Comparison of ENCODE assay signal across 8 cellular contexts in the genomic region with DNA sequence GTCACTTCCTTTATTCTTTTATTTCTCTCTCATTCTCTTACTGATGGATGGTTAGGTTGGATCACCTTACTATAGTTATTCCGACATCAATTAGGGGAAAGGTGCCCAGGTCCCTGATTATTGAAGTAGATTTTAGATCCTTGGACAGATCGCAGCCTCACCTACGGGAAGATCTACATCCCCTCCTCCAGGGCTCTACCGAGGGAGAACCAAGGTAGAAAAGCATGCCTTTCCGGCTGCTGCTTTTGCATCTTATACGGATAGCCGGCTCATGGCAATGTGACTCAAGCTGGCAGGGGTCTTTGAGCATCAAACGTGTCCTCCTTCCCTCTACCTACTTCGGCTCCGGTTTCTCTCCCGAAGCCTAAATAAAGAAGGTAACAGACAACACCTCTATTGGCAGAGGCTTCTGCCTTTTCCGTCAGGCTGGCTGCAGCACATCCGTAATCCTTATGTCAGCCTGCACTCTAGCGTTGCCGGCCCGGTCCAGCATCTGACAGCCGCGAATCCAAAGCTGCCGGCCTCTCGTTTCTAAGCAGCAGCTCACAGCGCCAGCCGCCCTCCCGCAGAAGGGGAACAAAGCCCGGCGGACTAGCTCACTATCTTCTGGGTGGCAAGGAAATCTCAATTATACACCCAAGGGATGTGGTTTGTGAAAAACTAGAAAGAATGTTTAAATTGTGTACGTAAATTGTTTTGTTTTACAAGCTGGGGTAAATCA. TPM values are rescaled to one million over a fixed set of nuclear protein-coding genes. Genes with fewer than 3 reads are reported as not detected.
DNase-seq lines count a peak whose midpoint lies in the region; ATAC-seq and TF ChIP-seq lines count a peak whose summit lies in the region.

No MANE protein-coding gene starts in this region.

- no peaks in the 10 kb centered on the region for H3K79me1 ChIP-seq in IMR-90 (ENCODE audit: low read depth in 1 of 2, low read length in 2 of 2)

- H2BK15ac ChIP-seq in IMR-90 (ENCODE audit: low read depth, low read length), result no peak overlapping the region

- no peak overlapping the region for H2AK9ac ChIP-seq in IMR-90 (replicated peaks; ENCODE audit: low read depth, low read length, poor library complexity)

- CTCF ChIA-PET in IMR-90 (lab: Yijun Ruan, JAX), result interaction anchor here (0.6 kb wide), 2 partner anchors 1703 to 1804 kb away, joined by 3 to 5 read pairs; no protein-coding TSS in a partner anchor

- no peak overlapping the region for H2BK20ac ChIP-seq in IMR-90 (ENCODE audit: low read depth, low read length)

- H3K27ac ChIP-seq in IMR-90 (ENCODE audit: insufficient read depth, low read length) (no peak overlapping the region), right atrium auricular region (no peak overlapping the region)

- H3K9me1 ChIP-seq in IMR-90 (ENCODE audit: insufficient read depth, low read length), result no peaks in the 10 kb centered on the region

- no peak overlapping the region for H2AK5ac ChIP-seq in IMR-90 (ENCODE audit: low read depth, low read length)

- H4K8ac ChIP-seq in IMR-90 (ENCODE audit: low read depth in 2 of 2, low read length in 2 of 2), result no peak overlapping the region

- no peaks in the 10 kb centered on the region for H4K20me1 ChIP-seq in IMR-90 (ENCODE audit: insufficient read depth, low read length)

- no peak overlapping the region for H4K5ac ChIP-seq in IMR-90 (ENCODE audit: low read depth, low read length)

- peak; percentile 43 for TF ChIP-seq RAD21 in IMR-90 (IDR thresholded peaks at IDR 0.05; ENCODE audit: low read length)

- H3K9me3 ChIP-seq in IMR-90 (ENCODE audit: control insufficient read depth, insufficient read depth, low read length), result no peaks in the 10 kb centered on the region
- no peaks in the 10 kb centered on the region for H3K9me3 ChIP-seq in adipocyte (ENCODE audit: control insufficient read depth, low read length)
- no peaks in the 10 kb centered on the region for H3K9me3 ChIP-seq in right atrium auricular region

- no peak overlapping the region for H3K56ac ChIP-seq in IMR-90 (ENCODE audit: extremely low read depth, insufficient read depth, low read length)

- ATAC-seq in IMR-90 (ENCODE audit: low read depth), result peak; percentile 81
- ATAC-seq in HG03159 (IDR thresholded peaks at IDR 0.05; ENCODE audit: unreplicated experiment), result no peak
- ATAC-seq in GM21423 (IDR thresholded peaks at IDR 0.05; ENCODE audit: unreplicated experiment), result no peak
- ATAC-seq in GM19035 (IDR thresholded peaks at IDR 0.05; ENCODE audit: unreplicated experiment), result no peak

- TF ChIP-seq CTCF in IMR-90 (conservative IDR thresholded peaks at IDR 0.05; ENCODE audit: low read depth, low read length), result peak; percentile 37
- TF ChIP-seq CTCF in right atrium auricular region (IDR thresholded peaks at IDR 0.05), result peak; percentile 19 to 78

- in situ Hi-C loops in IMR-90 (cut with MboI; ENCODE audit: low sequenced_read_pairs), result no loop called here

- H3K4me1 ChIP-seq in IMR-90 (ENCODE audit: control insufficient read depth, insufficient read depth, low read length) (no peaks in the 10 kb centered on the region), adipocyte (ENCODE audit: control insufficient read depth, insufficient read depth, low read length) (peaks cover 23% of the 10 kb centered on the region), right atrium auricular region (peaks cover 0 to 15% of the 10 kb centered on the region in 2 donors)

- H3K36me3 ChIP-seq in IMR-90 (ENCODE audit: control insufficient read depth, insufficient read depth, low read length), result no peaks in the 10 kb centered on the region
- H3K36me3 ChIP-seq in adipocyte (ENCODE audit: control insufficient read depth, insufficient read depth, low read length, severe bottlenecking), result no peaks in the 10 kb centered on the region
- no peaks in the 10 kb centered on the region for H3K36me3 ChIP-seq in right atrium auricular region

- no peak overlapping the region for H4K91ac ChIP-seq in IMR-90 (ENCODE audit: insufficient read depth, low read depth, low read length)

- DNase-seq in Daoy (ENCODE audit: low read depth), result peak; percentile 73
- DNase-seq in IMR-90, result peak; percentile 8
- peak; percentile 74 for DNase-seq in adipocyte (ENCODE audit: low read depth)
- peak; percentile 84 for DNase-seq in right atrium auricular region (ENCODE audit: low spot score)
- peak; percentile 93 for DNase-seq in retina

- no peak overlapping the region for H3K4ac ChIP-seq in IMR-90 (ENCODE audit: low read depth, low read length)

- intact Hi-C loops in IMR-90 (cut with micrococcal nuclease), result loop anchor here (1.0 to 5.0 kb wide), 2 partner anchors 1425 to 1479 kb away; no protein-coding TSS in a partner anchor

- H3K18ac ChIP-seq in IMR-90 (ENCODE audit: low read depth, low read length), result no peak overlapping the region

- H3K4me2 ChIP-seq in IMR-90 (ENCODE audit: low read depth, low read length), result no peak overlapping the region

- POLR2A ChIA-PET in IMR-90 (lab: Charles Lee; ENCODE audit: unreplicated experiment), result no interaction called here

- H3K4me3 ChIP-seq in IMR-90 (ENCODE audit: insufficient read depth, low read depth, low read length), result no peak overlapping the region
- no peak overlapping the region for H3K4me3 ChIP-seq in adipocyte (ENCODE audit: low read length)
- no peak overlapping the region for H3K4me3 ChIP-seq in right atrium auricular region

- no TSS peak for BruUV-seq in IMR-90 (replicated peaks; lab: Mats Ljungman, UMichigan)

- no peak for TF ChIP-seq POLR2A in IMR-90 (IDR thresholded peaks at IDR 0.05; ENCODE audit: low read depth, low read length)

- H2AFZ ChIP-seq in IMR-90 (replicated peaks; ENCODE audit: low read length, poor library complexity), result peak overlapping the region; percentile 4

- H3K9ac ChIP-seq in IMR-90 (ENCODE audit: low read depth, low read length) (no peak overlapping the region), adipocyte (ENCODE audit: low read length) (no peak overlapping the region)

- no peak overlapping the region for H3K14ac ChIP-seq in IMR-90 (replicated peaks; ENCODE audit: low read depth, low read length)

- H2BK120ac ChIP-seq in IMR-90 (ENCODE audit: low read depth, low read length), result no peak overlapping the region

- H2BK5ac ChIP-seq in IMR-90 (ENCODE audit: low read depth, low read length, poor library complexity, severe bottlenecking), result no peak overlapping the region

- dilution Hi-C loops in IMR-90 (cut with HindIII; ENCODE audit: low sequenced_read_pairs, unreplicated experiment), result no loop called here

- WGBS in IMR-90 (ENCODE audit: extremely low coverage in 2 of 2, insufficient read length in 1 of 2), 2 experiments, result 2% methylated on average over 7 of the region's 26 CpGs; no CpG with 5 or more reads in 1 of the 2 experiments

- no peak overlapping the region for H3K23ac ChIP-seq in IMR-90 (ENCODE audit: low read depth, low read length)

- H3K27me3 ChIP-seq in IMR-90 (ENCODE audit: control insufficient read depth, insufficient read depth, low read length) (peaks cover 19% of the 10 kb centered on the region), adipocyte (replicated peaks; ENCODE audit: control insufficient read depth, insufficient read depth, low read length) (peaks cover 13% of the 10 kb centered on the region), right atrium auricular region (no peaks in the 10 kb centered on the region)

TF ChIP-seq in IMR-90, 13 proteins besides CTCF, POLR2A, EP300 and RAD21:
- TF ChIP-seq CHD1 (IDR thresholded peaks at IDR 0.05; ENCODE audit: low read depth, low read length), result no peak
- TF ChIP-seq FOS (IDR thresholded peaks at IDR 0.05; ENCODE audit: low read depth, low read length), result no peak
- TF ChIP-seq RFX5 (IDR thresholded peaks at IDR 0.05; ENCODE audit: low read depth, low read length), result no peak
- TF ChIP-seq MAFK (IDR thresholded peaks at IDR 0.05; ENCODE audit: low read depth, low read length), result no peak

RNA-seq across cellular contexts. Expression of a gene that starts 46.9 kb away (rescaled TPM):
- total RNA-seq in Daoy (2014; rRNA removed; shearing (Covaris generic)), result 0.15 and 0.23 TPM in 2 replicates
- not detected in 2 replicates for total RNA-seq in IMR-90 (2012; rRNA removed)
- not detected in 2 replicates for polyA plus RNA-seq in IMR-90 (2012; rRNA removed)
- not detected in 2 replicates for polyA plus RNA-seq in IMR-90 (2012; cell fraction: cytosol; rRNA removed)
- not detected in 2 replicates for polyA plus RNA-seq in IMR-90 (2012; cell fraction: nucleus; rRNA removed; ENCODE audit: low replicate concordance)
- total RNA-seq in right atrium auricular region, result under 1 TPM in 1 of 2 donors, not detected in 1; 0.35 TPM

Comparison
In these comparisons a context has a peak if more than half of its experiments do, and no peak if none do; other contexts are left out.
1. DNase-seq: peak in every context shown above with its lines; median percentile 93 in retina; 84 in right atrium auricular region; 74 in adipocyte; 73 in Daoy; 8 in IMR-90.